Comparison of ENCODE assay signal across 28 cellular contexts in the genomic region with DNA sequence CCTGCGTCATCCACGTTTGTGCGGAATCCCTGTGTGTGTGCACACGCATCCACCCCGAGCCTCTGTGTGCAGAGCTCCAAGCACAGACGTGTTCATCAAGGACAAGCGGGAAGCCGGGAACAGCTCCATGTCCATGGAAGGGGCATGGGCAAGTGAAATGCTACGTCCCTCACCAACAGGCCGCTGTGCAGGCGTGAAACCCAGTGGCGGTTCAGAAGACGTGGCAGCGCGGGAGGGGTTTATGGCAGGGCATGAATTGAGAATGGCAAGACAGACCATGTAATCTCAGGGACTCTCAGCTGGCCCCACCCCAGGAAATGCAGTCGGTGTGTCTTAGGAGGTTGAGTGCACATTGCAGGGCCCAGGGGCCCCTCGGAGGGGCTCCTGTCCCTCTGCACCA. TPM values are rescaled to one million over a fixed set of nuclear protein-coding genes. Genes with fewer than 3 reads are reported as not detected.
DNase-seq lines count a peak whose midpoint lies in the region; ATAC-seq, FAIRE-seq and TF ChIP-seq lines count a peak whose summit lies in the region.
"Had no signal": no experiment of that assay in that cellular context is flagged by ENCODE, and none has a peak within 500 bp of the region (broad histone marks: within the 10 kb centered on the region; RNA-seq: fewer than 3 reads in every experiment).

No MANE protein-coding gene starts in this region.

- H3K27ac ChIP-seq in adrenal gland (no peak overlapping the region), HepG2 (ENCODE audit: extremely low read length, insufficient read depth, low read length) (no peak overlapping the region), spleen (no peak overlapping the region)
- H3K27ac ChIP-seq: tibial artery had no signal

- FAIRE-seq in HepG2 (lab: Jason Lieb, UNC), result no peak
- FAIRE-seq: A204.1, colon, K562, small intestine had no signal

- POLR2A ChIA-PET in HepG2 (lab: Yijun Ruan, JAX), result interaction anchor here (1.7 kb wide), 1 partner anchor 11 kb away, joined by 4 read pairs; no protein-coding TSS in a partner anchor

- no peaks in the 10 kb centered on the region for H3K27me3 ChIP-seq in adrenal gland
- H3K27me3 ChIP-seq in HepG2 (ENCODE audit: control insufficient read depth in 1 of 2, insufficient read depth in 2 of 2, low read length in 2 of 2), result no peaks in the 10 kb centered on the region
- H3K27me3 ChIP-seq in spleen (replicated peaks in 1 of 7), result no peaks in the 10 kb centered on the region
- H3K27me3 ChIP-seq: tibial artery had no signal

- H3K4me1 ChIP-seq in adrenal gland (replicated peaks in 1 of 2), result peaks cover 27 to 32% of the 10 kb centered on the region in 2 donors
- H3K4me1 ChIP-seq in HepG2 (ENCODE audit: insufficient read depth, low read length), result peaks cover 40% of the 10 kb centered on the region
- H3K4me1 ChIP-seq in spleen, result peaks cover 0 to 62% (median 16%) of the 10 kb centered on the region in 6 donors

- H3K4me3 Mint-ChIP-seq in type B pancreatic cell, result no peak overlapping the region
- H3K4me3 Mint-ChIP-seq: activated CD8-positive, alpha-beta T cell treated with anti-CD3 and anti-CD28 coated beads, Interleukin-2, amount 10 ng/mL, durations not matched to agents 7 days and 5 days; CD8-positive, alpha-beta memory T cell; stimulated activated naive CD8-positive, alpha-beta T cell treated with anti-CD3 and anti-CD28 coated beads, Interleukin-15, amount 100 ng/mL, for 72 hours had no signal

- H3K36me3 ChIP-seq in adrenal gland (replicated peaks in 1 of 2) (no peaks in the 10 kb centered on the region), HepG2 (replicated peaks in 1 of 2; ENCODE audit: control insufficient read depth in 1 of 2, insufficient read depth in 2 of 2, low read length in 2 of 2) (peaks cover 0 to 2% of the 10 kb centered on the region in 2 experiments; a peak in 1 of 5 replicates), spleen (peaks cover 0 to 5% (median 0%) of the 10 kb centered on the region in 6 donors)

- CTCF ChIA-PET in HepG2 (lab: Yijun Ruan, JAX; ENCODE audit: low intra/inter-chr PET ratio, low total read pairs), result no interaction called here

- no peak overlapping the region for H2AFZ ChIP-seq in HepG2 (ENCODE audit: low read length)

- DNase-seq in activated effector memory CD4-positive, alpha-beta T cell treated with anti-CD3 and anti-CD28 coated beads, Interleukin-2, amount 50 U/mL, for 16 hours, result peak; percentile 53
- no peak for DNase-seq in activated effector memory CD4-positive, alpha-beta T cell treated with Interleukin-2 at 50 U/mL for 16 hours
- DNase-seq in adrenal gland (peak in 4 of 7 donors; percentile 5 to 46 (median 17)), HepG2 (ENCODE audit: low spot score) (no peak), spleen (peak; percentile 46), NCI-H748 treated with DMSO at 0.1 percent for 48 hours (lab: John Stamatoyannopoulos, UW) (no peak), type B pancreatic cell (ENCODE audit: extremely low spot score, unreplicated experiment) (no peak)
- DNase-seq: activated CD8-positive, alpha-beta T cell treated with anti-CD3 and anti-CD28 coated beads, Interleukin-2, amount 10 ng/mL, durations not matched to agents 7 days and 5 days; activated gamma-delta T cell; AML-193; effector memory CD4-positive, alpha-beta T cell; HCEC 1CT; mesendoderm; NCI-H1105; NCI-H1930; NCI-H69; nucleus accumbens; small intestine; stimulated activated CD4-positive, alpha-beta T cell treated with anti-CD3 and anti-CD28 coated beads, Interleukin-1b, Interleukin-23, amount 100 ng/mL, for 48 hours; stimulated activated CD8-positive, alpha-beta memory T cell treated with anti-CD3 and anti-CD28 coated beads, Interleukin-4, amount 100 ng/mL, for 48 hours; stimulated activated naive CD8-positive, alpha-beta T cell treated with anti-CD3 and anti-CD28 coated beads, Interleukin-15, amount 100 ng/mL, for 72 hours; T-helper 1 cell had no signal

- peaks cover 9% of the 10 kb centered on the region for H3K79me2 ChIP-seq in HepG2 (ENCODE audit: insufficient read depth, low read length)

- H3K9me3 Mint-ChIP-seq in type B pancreatic cell, result no peaks in the 10 kb centered on the region
- H3K9me3 Mint-ChIP-seq: CD8-positive, alpha-beta memory T cell; stimulated activated naive CD8-positive, alpha-beta T cell treated with anti-CD3 and anti-CD28 coated beads, Interleukin-15, amount 100 ng/mL, for 72 hours had no signal

- no peak overlapping the region for H3K9ac ChIP-seq in HepG2 (ENCODE audit: insufficient read depth, low read depth, low read length)

- WGBS in adrenal gland, 4 donors, result 91 to 94% (median 94%) methylated on average over 17 of the region's 17 CpGs
- WGBS in HepG2 (ENCODE audit: low lambda C conversion rate), result 97% methylated on average over 17 of the region's 17 CpGs
- 85 to 94% (median 89%) methylated on average over 17 of the region's 17 CpGs for WGBS in spleen, 5 donors

- H3K36me3 Mint-ChIP-seq in type B pancreatic cell, result no peaks in the 10 kb centered on the region
- H3K36me3 Mint-ChIP-seq: CD8-positive, alpha-beta memory T cell had no signal

- peaks cover 38% of the 10 kb centered on the region for H3K4me1 Mint-ChIP-seq in type B pancreatic cell (ENCODE audit: unreplicated experiment)

- intact Hi-C loops in adrenal gland (cut with DNase I) (no loop called here), HepG2 (cut with micrococcal nuclease; ENCODE audit: unreplicated experiment) (no loop called here), spleen (cut with DNase I; ENCODE audit: low total_unique reads) (loop anchor here (10.0 kb wide), 1 partner anchor 138 kb away; no protein-coding TSS in a partner anchor)

- no peak for TF ChIP-seq RAD21 in HepG2 (CRISPR knock-in tag; IDR thresholded peaks at IDR 0.05)

- TF ChIP-seq EP300 in HepG2 (IDR thresholded peaks at IDR 0.05; ENCODE audit: low read depth in 2 of 2, low read length in 2 of 2) (no peak), HepG2 (CRISPR knock-in tag; IDR thresholded peaks at IDR 0.05; ENCODE audit: borderline replicate concordance) (no peak)

- H3K9me3 ChIP-seq in adrenal gland (replicated peaks in 1 of 3) (no peaks in the 10 kb centered on the region), HepG2 (ENCODE audit: low read length) (no peaks in the 10 kb centered on the region), spleen (no peaks in the 10 kb centered on the region)
- H3K9me3 ChIP-seq: tibial artery had no signal

- H3K27me3 Mint-ChIP-seq in type B pancreatic cell, result no peaks in the 10 kb centered on the region
- H3K27me3 Mint-ChIP-seq: stimulated activated naive CD8-positive, alpha-beta T cell treated with anti-CD3 and anti-CD28 coated beads, Interleukin-15, amount 100 ng/mL, for 72 hours had no signal

- ATAC-seq in HepG2 (no peak), GM18505 (IDR thresholded peaks at IDR 0.05; ENCODE audit: unreplicated experiment) (no peak)
- ATAC-seq: activated CD8-positive, alpha-beta T cell treated with anti-CD3 and anti-CD28 coated beads, Interleukin-2, amount 10 ng/mL, durations not matched to agents 7 days and 5 days; K562; stimulated activated naive CD8-positive, alpha-beta T cell treated with anti-CD3 and anti-CD28 coated beads, Interleukin-15, amount 100 ng/mL, for 72 hours had no signal

- TF ChIP-seq CTCF in adrenal gland (IDR thresholded peaks at IDR 0.05) (no peak), HepG2 (CRISPR knock-in tag; IDR thresholded peaks at IDR 0.05) (no peak), spleen (IDR thresholded peaks at IDR 0.05 in 8 of 11, conservative IDR thresholded peaks at IDR 0.05 in 3 of 11) (no peak), type B pancreatic cell (conservative IDR thresholded peaks at IDR 0.05) (no peak)

- TF ChIP-seq POLR2A in adrenal gland (IDR thresholded peaks at IDR 0.05) (no peak), HepG2 (IDR thresholded peaks at IDR 0.05; ENCODE audit: insufficient read depth in 1 of 2, low read depth in 2 of 2, low read length in 2 of 2) (no peak), spleen (IDR thresholded peaks at IDR 0.05) (no peak), GM18505 (IDR thresholded peaks at IDR 0.05; ENCODE audit: borderline replicate concordance, extremely low read depth, insufficient read depth, insufficient read length) (no peak)

- in situ Hi-C loops in HepG2 (cut with HindIII; ENCODE audit: extremely low pct_ligation_motif_present, low pct_unique_long_range_greater_than_20kb), result no loop called here

- no TSS peak for BruUV-seq in HepG2 (replicated peaks; lab: Mats Ljungman, UMichigan)

- no peak overlapping the region for H3K27ac Mint-ChIP-seq in type B pancreatic cell
- H3K27ac Mint-ChIP-seq: activated CD8-positive, alpha-beta T cell treated with anti-CD3 and anti-CD28 coated beads, Interleukin-2, amount 10 ng/mL, durations not matched to agents 7 days and 5 days; CD8-positive, alpha-beta memory T cell; stimulated activated naive CD8-positive, alpha-beta T cell treated with anti-CD3 and anti-CD28 coated beads, Interleukin-15, amount 100 ng/mL, for 72 hours had no signal

- no peaks in the 10 kb centered on the region for H4K20me1 ChIP-seq in HepG2 (ENCODE audit: insufficient read depth, low read length)

- H3K4me3 ChIP-seq in adrenal gland, result no peak overlapping the region
- no peak overlapping the region for H3K4me3 ChIP-seq in HepG2 (replicated peaks in 1 of 3; ENCODE audit: insufficient read depth in 1 of 3, low read depth in 2 of 3, low read length in 3 of 3)
- H3K4me3 ChIP-seq in spleen, result no peak overlapping the region
- H3K4me3 ChIP-seq: K562, tibial artery had no signal

- no peak overlapping the region for H3K4me2 ChIP-seq in HepG2 (ENCODE audit: low read depth, low read length)

RNA-seq across cellular contexts. Expression of gene TBC1D16, which starts 52.7 kb away (rescaled TPM):
- total RNA-seq in adrenal gland (10 to 100 TPM; 22.5 to 62.5 (median 40.7) TPM), HepG2 (2016; rRNA removed; fragmentation: Illumina TruSeq; extraction: Trizol) (24.7 and 24.9 TPM in 2 replicates), spleen (10 to 100 TPM in 6 of 7 donors, 1 to 10 TPM in 1; 5.6 to 33.6 (median 25.5) TPM), type B pancreatic cell (ENCODE audit: low replicate concordance) (35.5 and 71.9 TPM in 2 replicates)
- polyA plus RNA-seq in adrenal gland (10 to 100 TPM in 1 of 3 donors, 1 to 10 TPM in 2; 4.2 to 12.9 (median 6.0) TPM), HepG2 (2011; rRNA removed) (14.9 and 18.6 TPM in 2 replicates), spleen (1 to 10 TPM; 1.3 to 5.4 (median 3.0) TPM)
- 4.0 and 5.5 TPM in 2 replicates for total RNA-seq in HepG2 (2016; cell fraction: cytosol; rRNA removed; fragmentation: Illumina TruSeq; extraction: Trizol; ENCODE audit: low read depth)
- total RNA-seq in HepG2 (2016; cell fraction: insoluble cytoplasmic fraction; rRNA removed; fragmentation: Illumina TruSeq; extraction: Trizol), result 22.2 and 25.3 TPM in 2 replicates
- total RNA-seq in HepG2 (2016; cell fraction: membrane; rRNA removed; fragmentation: Illumina TruSeq; extraction: Trizol), result 15.6 and 15.7 TPM in 2 replicates
- 18.9 and 20.0 TPM in 2 replicates for total RNA-seq in HepG2 (2016; cell fraction: nucleus; rRNA removed; fragmentation: Illumina TruSeq; extraction: Trizol)
- 10.0 and 12.5 TPM in 2 replicates for polyA plus RNA-seq in HepG2 (2011; cell fraction: cytosol; rRNA removed)
- 35.5 and 43.5 TPM in 2 replicates for polyA plus RNA-seq in HepG2 (2011; cell fraction: nucleus; rRNA removed)
- polyA plus RNA-seq in HepG2 (2012), result 20.5 and 25.8 TPM in 2 replicates
- 3.1 and 3.8 TPM in 2 replicates for polyA plus RNA-seq in HepG2 (2016; cell fraction: cytosol; fragmentation: Illumina TruSeq; extraction: Trizol; ENCODE audit: low read depth)
- polyA plus RNA-seq in HepG2 (2016; cell fraction: insoluble cytoplasmic fraction; fragmentation: Illumina TruSeq; extraction: Trizol; ENCODE audit: low read depth), result 10.7 and 16.1 TPM in 2 replicates
- 8.3 and 8.6 TPM in 2 replicates for polyA plus RNA-seq in HepG2 (2016; cell fraction: membrane; fragmentation: Illumina TruSeq; extraction: Trizol; ENCODE audit: low read depth)
- 19.8 and 20.3 TPM in 2 replicates for polyA plus RNA-seq in HepG2 (2016; cell fraction: nucleus; fragmentation: Illumina TruSeq; extraction: Trizol; ENCODE audit: insufficient read depth, low read depth)
- 7.0 and 54.0 TPM in 2 replicates for polyA minus RNA-seq in HepG2 (2011; rRNA and poly(A)+ RNA removed; ENCODE audit: low replicate concordance)
- 16.7 and 20.3 TPM in 2 replicates for polyA minus RNA-seq in HepG2 (2011; cell fraction: cytosol; rRNA and poly(A)+ RNA removed)
- 27.6 and 28.5 TPM in 2 replicates for polyA minus RNA-seq in HepG2 (2011; cell fraction: nucleus; rRNA and poly(A)+ RNA removed)

RNA-seq across cellular contexts. Expression of gene CCDC40, which starts 53.5 kb away (rescaled TPM):
- total RNA-seq in adrenal gland (10 to 100 TPM in 3 of 8 donors, 1 to 10 TPM in 5; 3.0 to 15.7 (median 7.6) TPM), HepG2 (2016; rRNA removed; fragmentation: Illumina TruSeq; extraction: Trizol) (3.8 and 5.5 TPM in 2 replicates), spleen (1 to 10 TPM; 1.2 to 8.3 (median 3.8) TPM), type B pancreatic cell (ENCODE audit: low replicate concordance) (8.5 and 29.6 TPM in 2 replicates)
- polyA plus RNA-seq in adrenal gland (10 to 100 TPM in 1 of 3 donors, 1 to 10 TPM in 2; 2.1 to 11.6 (median 3.7) TPM), HepG2 (2011; rRNA removed) (4.1 and 4.8 TPM in 2 replicates), spleen (under 1 TPM; 0.30 to 0.70 (median 0.64) TPM)
- 46.8 and 47.3 TPM in 2 replicates for total RNA-seq in HepG2 (2016; cell fraction: cytosol; rRNA removed; fragmentation: Illumina TruSeq; extraction: Trizol; ENCODE audit: low read depth)
- total RNA-seq in HepG2 (2016; cell fraction: insoluble cytoplasmic fraction; rRNA removed; fragmentation: Illumina TruSeq; extraction: Trizol), result 2.3 and 7.7 TPM in 2 replicates
- total RNA-seq in HepG2 (2016; cell fraction: membrane; rRNA removed; fragmentation: Illumina TruSeq; extraction: Trizol), result 11.8 and 13.0 TPM in 2 replicates
- total RNA-seq in HepG2 (2016; cell fraction: nucleus; rRNA removed; fragmentation: Illumina TruSeq; extraction: Trizol), result 6.5 and 8.4 TPM in 2 replicates
- polyA plus RNA-seq in HepG2 (2011; cell fraction: cytosol; rRNA removed), result 1.4 TPM in 2 replicates
- polyA plus RNA-seq in HepG2 (2011; cell fraction: nucleus; rRNA removed), result 17.6 and 21.2 TPM in 2 replicates
- 2.2 and 4.3 TPM in 2 replicates for polyA plus RNA-seq in HepG2 (2012)
- polyA plus RNA-seq in HepG2 (2016; cell fraction: cytosol; fragmentation: Illumina TruSeq; extraction: Trizol; ENCODE audit: low read depth), result 0.32 and 0.43 TPM in 2 replicates
- polyA plus RNA-seq in HepG2 (2016; cell fraction: insoluble cytoplasmic fraction; fragmentation: Illumina TruSeq; extraction: Trizol; ENCODE audit: low read depth), result 2.2 and 2.4 TPM in 2 replicates
- 0.74 and 0.84 TPM in 2 replicates for polyA plus RNA-seq in HepG2 (2016; cell fraction: membrane; fragmentation: Illumina TruSeq; extraction: Trizol; ENCODE audit: low read depth)
- polyA plus RNA-seq in HepG2 (2016; cell fraction: nucleus; fragmentation: Illumina TruSeq; extraction: Trizol; ENCODE audit: insufficient read depth, low read depth), result 19.3 and 21.2 TPM in 2 replicates
- 3.0 and 3.8 TPM in 2 replicates for polyA minus RNA-seq in HepG2 (2011; rRNA and poly(A)+ RNA removed; ENCODE audit: low replicate concordance)
- polyA minus RNA-seq in HepG2 (2011; cell fraction: cytosol; rRNA and poly(A)+ RNA removed), result 1.8 and 4.1 TPM in 2 replicates
- 7.0 and 8.0 TPM in 2 replicates for polyA minus RNA-seq in HepG2 (2011; cell fraction: nucleus; rRNA and poly(A)+ RNA removed)
- total RNA-seq: activated CD8-positive, alpha-beta T cell treated with anti-CD3 and anti-CD28 coated beads, Interleukin-2, amount 10 ng/mL, durations not matched to agents 7 days and 5 days had no signal
- polyA plus RNA-seq: CD8-positive, alpha-beta memory T cell had no signal

Comparison
In these comparisons a context has a peak if more than half of its experiments do, and no peak if none do; other contexts are left out.
1. DNase-seq: peak in activated effector memory CD4-positive, alpha-beta T cell treated with anti-CD3 and anti-CD28 coated beads, Interleukin-2, amount 50 U/mL, for 16 hours (single experiment), adrenal gland (4 of 7) and spleen (single experiment); none in activated effector memory CD4-positive, alpha-beta T cell treated with Interleukin-2 at 50 U/mL for 16 hours (single experiment), HepG2 (single experiment), NCI-H748 treated with DMSO at 0.1 percent for 48 hours (single experiment) and type B pancreatic cell (single experiment).